Comparison of ENCODE assay signal across 2 cellular contexts in genomic region chr18:23876496-23876895, GRCh38.
TF ChIP-seq lines count a peak whose summit lies in the region.

No MANE protein-coding gene starts in this region.

TF ChIP-seq in GM23338, 12 proteins besides CTCF, POLR2A, EP300 and RAD21:
- no peak for TF ChIP-seq EZH2 (IDR thresholded peaks at IDR 0.05; ENCODE audit: low read depth, unreplicated experiment)
- TF ChIP-seq NANOG (IDR thresholded peaks at IDR 0.05; ENCODE audit: borderline replicate concordance) = no peak
- TF ChIP-seq REST (IDR thresholded peaks at IDR 0.05; ENCODE audit: unreplicated experiment) = no peak
- no peak for TF ChIP-seq STAT1 (IDR thresholded peaks at IDR 0.05; ENCODE audit: unreplicated experiment)
- TF ChIP-seq ZNF114 (CRISPR knock-in tag; IDR thresholded peaks at IDR 0.05) = no peak
- TF ChIP-seq ZNF331 (CRISPR knock-in tag; IDR thresholded peaks at IDR 0.05; ENCODE audit: low read depth) = no peak

TF ChIP-seq in H1, 55 proteins besides CTCF, POLR2A, EP300 and RAD21:
- no peak for TF ChIP-seq SP4 (IDR thresholded peaks at IDR 0.05; ENCODE audit: low read length)
- no peak for TF ChIP-seq CHD7 (IDR thresholded peaks at IDR 0.05; ENCODE audit: insufficient replicate concordance, low read length)
- TF ChIP-seq TAF7 (optimal IDR thresholded peaks at IDR 0.05; ENCODE audit: borderline replicate concordance, low read depth, low read length) = no peak
- TF ChIP-seq KDM1A (IDR thresholded peaks at IDR 0.05; ENCODE audit: borderline replicate concordance, low read length) = no peak
- TF ChIP-seq YY1 (IDR thresholded peaks at IDR 0.05; ENCODE audit: low read depth, low read length) = no peak
- TF ChIP-seq CBX8 (IDR thresholded peaks at IDR 0.05; ENCODE audit: borderline replicate concordance, low read depth, low read length) = no peak
- TF ChIP-seq PHF8 (conservative IDR thresholded peaks at IDR 0.05; ENCODE audit: low read depth, low read length) = no peak
- TF ChIP-seq USF2 (IDR thresholded peaks at IDR 0.05; ENCODE audit: low read length) = no peak
- TF ChIP-seq HDAC6 (IDR thresholded peaks at IDR 0.05; ENCODE audit: low read depth, low read length) = no peak
- no peak for TF ChIP-seq KDM5A (IDR thresholded peaks at IDR 0.05; ENCODE audit: low read length)
- TF ChIP-seq NANOG (IDR thresholded peaks at IDR 0.05; ENCODE audit: insufficient read depth, low read depth, low read length, poor library complexity, severe bottlenecking) = no peak
- no peak for TF ChIP-seq MAX (IDR thresholded peaks at IDR 0.05)
- TF ChIP-seq SRF (IDR thresholded peaks at IDR 0.05; ENCODE audit: low read depth, low read length) = no peak
- TF ChIP-seq TCF12 (IDR thresholded peaks at IDR 0.05; ENCODE audit: low read depth, low read length) = no peak
- no peak for TF ChIP-seq JUN (IDR thresholded peaks at IDR 0.05; ENCODE audit: low read depth, low read length)
- TF ChIP-seq CEBPB (IDR thresholded peaks at IDR 0.05; ENCODE audit: low read depth, low read length) = no peak
- TF ChIP-seq TBP (IDR thresholded peaks at IDR 0.05; ENCODE audit: low read depth, low read length) = no peak
- TF ChIP-seq FOSL1 (IDR thresholded peaks at IDR 0.05; ENCODE audit: insufficient read depth, low read depth, low read length) = no peak
- no peak for TF ChIP-seq RXRA (IDR thresholded peaks at IDR 0.05; ENCODE audit: insufficient read depth, low read depth, low read length)
- no peak for TF ChIP-seq RNF2 (IDR thresholded peaks at IDR 0.05; ENCODE audit: borderline replicate concordance, low read depth, low read length, missing control alignments, poor library complexity, severe bottlenecking)
